In the genomic region with DNA sequence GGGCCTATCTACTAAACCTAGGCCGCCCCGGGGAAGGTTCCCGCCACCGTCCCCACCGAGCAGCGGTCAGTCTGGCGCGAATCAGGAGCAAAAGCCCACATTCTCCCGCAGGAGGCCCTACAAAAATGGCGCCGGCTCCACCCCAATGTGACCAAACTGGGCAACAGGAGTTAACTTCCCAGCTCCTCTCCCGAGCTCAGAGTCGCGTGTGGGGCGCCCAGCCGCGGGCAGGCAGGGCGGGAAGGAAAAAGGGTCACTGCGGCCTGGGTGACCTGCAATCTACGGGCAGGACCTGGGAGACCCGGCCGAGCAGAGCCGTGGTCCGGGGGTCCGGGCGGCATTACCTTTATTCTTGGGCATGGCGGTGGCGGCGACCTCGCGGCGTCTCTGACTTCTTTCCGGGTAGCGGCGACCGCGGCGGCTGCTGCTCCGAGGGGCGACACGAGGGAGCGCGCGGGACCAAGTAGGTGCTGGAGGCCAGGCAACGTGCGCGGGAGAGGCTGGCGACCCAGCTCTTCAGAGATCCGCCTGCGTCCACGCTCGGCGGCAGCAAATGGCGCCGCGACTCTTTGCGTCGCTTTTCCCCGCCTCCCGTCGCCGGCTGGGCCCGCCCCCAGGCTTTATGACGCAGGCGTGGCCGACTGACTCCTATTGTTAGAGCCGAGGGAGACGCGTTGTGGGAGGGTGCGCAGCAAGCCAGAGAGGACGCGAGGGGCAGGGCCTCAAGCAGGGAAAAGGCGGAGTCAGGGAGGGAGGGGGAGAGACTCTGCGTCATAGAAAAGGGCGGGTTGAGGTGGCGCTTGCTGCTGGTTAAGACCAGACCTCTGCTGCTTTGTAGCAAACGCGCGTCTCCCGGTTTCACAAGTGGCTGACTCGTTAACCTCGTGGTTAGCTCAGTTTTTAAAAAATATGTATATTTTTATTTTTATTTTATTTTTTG, we compare ENCODE assay signal across 8 cellular contexts. TPM values are rescaled to one million over a fixed set of nuclear protein-coding genes. Genes with fewer than 3 reads are reported as not detected.
DNase-seq lines count a peak whose midpoint lies in the region; TF ChIP-seq lines count a peak whose summit lies in the region.

A gene with protein sequence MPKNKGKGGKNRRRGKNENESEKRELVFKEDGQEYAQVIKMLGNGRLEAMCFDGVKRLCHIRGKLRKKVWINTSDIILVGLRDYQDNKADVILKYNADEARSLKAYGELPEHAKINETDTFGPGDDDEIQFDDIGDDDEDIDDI (minus strand): TSS at position 558 of the 940 bp plus-strand sequence. CDS start 198 bp downstream, at position 360.

- no peak within 1 kb of the TSS for H3K27ac ChIP-seq in neuronal stem cell (replicated peaks; ENCODE audit: low read length)

- POLR2A ChIA-PET in HEK293T (lab: Yijun Ruan, JAX) = interaction anchor here (0.6 to 2.2 kb wide), 9 partner anchors 10 to 237 kb away, joined by 3 to 8 read pairs (median 4); no protein-coding TSS in a partner anchor

- WGBS in neuronal stem cell (ENCODE audit: extremely low coverage in 2 of 2, insufficient read length in 2 of 2, insufficient replicate concordance in 1 of 2), 2 donors = no CpG with 5 or more reads among the region's 82 CpGs

- H4K91ac ChIP-seq in neuronal stem cell (ENCODE audit: low read depth, low read length, poor library complexity) = no peak within 1 kb of the TSS

- in situ Hi-C loops in SK-MEL-5 (cut with HindIII; ENCODE audit: low pct_unique_long_range_greater_than_20kb, low sequenced_read_pairs) = no loop called here

- CTCF ChIA-PET in HEK293T (lab: Yijun Ruan, JAX) = no interaction called here

- H3K18ac ChIP-seq in neuronal stem cell (ENCODE audit: low read length) = peak within 1 kb of the TSS; percentile 76

- no peak within 1 kb of the TSS for H2BK12ac ChIP-seq in neuronal stem cell (ENCODE audit: low read length)

- H2AFZ ChIP-seq in neuronal stem cell (ENCODE audit: low read length) = peak within 1 kb of the TSS; percentile 71

- H2BK120ac ChIP-seq in neuronal stem cell (ENCODE audit: low read depth, low read length) = no peak within 1 kb of the TSS

- no peak within 1 kb of the TSS for H3K23ac ChIP-seq in neuronal stem cell (ENCODE audit: low read depth, low read length, poor library complexity)

- no peak within 1 kb of the TSS for H3K4ac ChIP-seq in neuronal stem cell (ENCODE audit: low read length)

- no peak within 1 kb of the TSS for H4K8ac ChIP-seq in neuronal stem cell (ENCODE audit: low read depth, low read length)

- no peaks in the 10 kb centered on the region for H3K27me3 ChIP-seq in neuronal stem cell (ENCODE audit: control insufficient read depth in 3 of 3, insufficient read depth in 3 of 3, low read depth in 1 of 3, low read length in 3 of 3)

- no peak within 1 kb of the TSS for H2BK15ac ChIP-seq in neuronal stem cell (ENCODE audit: low read length)

- no peak for TF ChIP-seq CTCF in subcutaneous adipose tissue (IDR thresholded peaks at IDR 0.05; ENCODE audit: low read depth)

- no peaks in the 10 kb centered on the region for H3K79me1 ChIP-seq in neuronal stem cell (ENCODE audit: low read depth, low read length)

- H2AK5ac ChIP-seq in neuronal stem cell (ENCODE audit: low read depth, low read length) = no peak within 1 kb of the TSS

- H3K4me2 ChIP-seq in neuronal stem cell (ENCODE audit: insufficient read depth, low read length, poor library complexity, severe bottlenecking) = peak within 1 kb of the TSS; percentile 40

- peak within 1 kb of the TSS; percentile 65 to 100 for H3K4me3 ChIP-seq in neuronal stem cell (ENCODE audit: low read length in 2 of 2)

- no peak within 1 kb of the TSS for H3K14ac ChIP-seq in neuronal stem cell (ENCODE audit: low read length)

- no peaks in the 10 kb centered on the region for H3K4me1 ChIP-seq in neuronal stem cell (ENCODE audit: control insufficient read depth in 2 of 2, insufficient read depth in 1 of 2, low read depth in 1 of 2, low read length in 2 of 2)

- DNase-seq in GF-D8 (lab: John Stamatoyannopoulos, UW) (peak; percentile 89), HEK293T (ENCODE audit: extremely low spot score) (peak; percentile 94), MV-4-11 (lab: John Stamatoyannopoulos, UW) (peak; percentile 94), SK-MEL-5 (ENCODE audit: low read depth, low spot score) (peak; percentile 96), foreskin melanocyte (peak; percentile 93), neuronal stem cell (ENCODE audit: low spot score) (peak; percentile 88)
- DNase-seq in activated naive CD4-positive, alpha-beta T cell treated with Interleukin-2 at 50 U/mL for 16 hours = peak; percentile 95

- peaks cover 3 to 37% of the 10 kb centered on the region in 2 donors for H3K36me3 ChIP-seq in neuronal stem cell (replicated peaks in 1 of 2; ENCODE audit: control insufficient read depth in 2 of 2, insufficient read depth in 2 of 2, low read length in 2 of 2)

- no peak within 1 kb of the TSS for H2BK5ac ChIP-seq in neuronal stem cell (ENCODE audit: low read length)

- H3K9ac ChIP-seq in neuronal stem cell (ENCODE audit: low read depth, low read length, poor library complexity) = peak within 1 kb of the TSS; percentile 70

- H3K9me3 ChIP-seq in neuronal stem cell (replicated peaks in 1 of 2; ENCODE audit: control insufficient read depth in 2 of 2, insufficient read depth in 1 of 2, low read depth in 1 of 2, low read length in 2 of 2) = no peaks in the 10 kb centered on the region

TF ChIP-seq in HEK293T, 16 proteins besides CTCF, POLR2A, EP300 and RAD21:
- no peak for TF ChIP-seq BHLHE40 (IDR thresholded peaks at IDR 0.05; ENCODE audit: borderline replicate concordance)
- peak; percentile 51 for TF ChIP-seq ELF4 (IDR thresholded peaks at IDR 0.05)
TF ChIP-seq in HEK293T: peak in this region for 1.

RNA-seq across cellular contexts. Expression of the gene that starts here (rescaled TPM):
- total RNA-seq in SK-MEL-5 (2014; rRNA removed; shearing (Covaris generic)) = 51.7 and 52.1 TPM in 2 replicates
- 49.4 and 51.6 TPM in 2 replicates for polyA plus RNA-seq in SK-MEL-5 (2015; cell fraction: cytosol; rRNA removed)
- 38.1 and 38.8 TPM in 2 replicates for polyA plus RNA-seq in SK-MEL-5 (2015; cell fraction: nucleus; rRNA removed)
- 54.5 TPM for polyA plus RNA-seq in neuronal stem cell (2013, experiment 1 of 2)
- 56.3 TPM for polyA plus RNA-seq in neuronal stem cell (2013, experiment 2 of 2)
- total RNA-seq in subcutaneous adipose tissue = 10 to 100 TPM; 37.0 to 99.6 (median 47.9) TPM
